In genomic region chr2:149375801-149376349, GRCh38 we compare ENCODE assay signal across 20 cellular contexts. TPM values are rescaled to one million over a fixed set of nuclear protein-coding genes. Genes with fewer than 3 reads are reported as not detected.
DNase-seq lines count a peak whose midpoint lies in the region; ATAC-seq and TF ChIP-seq lines count a peak whose summit lies in the region.
"Had no signal": no experiment of that assay in that cellular context is flagged by ENCODE, and none has a peak within 500 bp of the region (broad histone marks: within the 10 kb centered on the region; RNA-seq: fewer than 3 reads in every experiment).

No MANE protein-coding gene starts in this region.

- DNase-seq in ELR (ENCODE audit: low read depth) (peak; percentile 72), adipocyte (ENCODE audit: low read depth) (peak; percentile 62), fibroblast of peridontal ligament (ENCODE audit: extremely low read depth) (peak; percentile 69), pulmonary artery endothelial cell (ENCODE audit: low read depth, low spot score) (peak; percentile 43), sigmoid colon (no peak), Right ventricle myocardium superior (no peak)
- DNase-seq: activated CD8-positive, alpha-beta T cell treated with anti-CD3 and anti-CD28 coated beads, Interleukin-2, amount 10 ng/mL, durations not matched to agents 7 days and 5 days; dorsolateral prefrontal cortex; left ventricle myocardium inferior; naive thymus-derived CD4-positive, alpha-beta T cell; NCI-H2029 treated with DMSO at 0.1 percent for 48 hours; NCI-H748 treated with DMSO at 0.1 percent for 48 hours; stimulated activated naive B cell treated with anti-CD40 and anti-IgM and Interleukin-4, amounts not matched to agents 10 μg/mL and 1 μg/mL and 100 μg/mL, for 72 hours; transverse colon; WERI-Rb-1 had no signal

- no peaks in the 10 kb centered on the region for H3K4me1 ChIP-seq in adipocyte (ENCODE audit: control insufficient read depth, insufficient read depth, low read length)
- H3K4me1 ChIP-seq in sigmoid colon, result peaks cover 0 to 7% (median 0%) of the 10 kb centered on the region in 4 donors
- H3K4me1 ChIP-seq: HAP-1, left ventricle myocardium inferior, transverse colon had no signal

- no peak overlapping the region for H3K9ac ChIP-seq in adipocyte (ENCODE audit: low read length)

- TF ChIP-seq CTCF in sigmoid colon (IDR thresholded peaks at IDR 0.05), result no peak

- ATAC-seq in HG03025 (IDR thresholded peaks at IDR 0.05; ENCODE audit: low FRiP score, unreplicated experiment) (no peak), Right ventricle myocardium superior (ENCODE audit: poor library complexity) (no peak), HG02884 (IDR thresholded peaks at IDR 0.05; ENCODE audit: unreplicated experiment) (no peak)
- ATAC-seq: activated CD8-positive, alpha-beta T cell treated with anti-CD3 and anti-CD28 coated beads, Interleukin-2, amount 10 ng/mL, durations not matched to agents 7 days and 5 days; naive thymus-derived CD4-positive, alpha-beta T cell; Panc1; stimulated activated naive B cell treated with anti-CD40 and anti-IgM and Interleukin-4, amounts not matched to agents 10 μg/mL and 1 μg/mL and 100 μg/mL, for 72 hours had no signal

- no peak for TF ChIP-seq EP300 in sigmoid colon (IDR thresholded peaks at IDR 0.05)

- H3K9me3 ChIP-seq in adipocyte (ENCODE audit: control insufficient read depth, low read length) (no peaks in the 10 kb centered on the region), sigmoid colon (no peaks in the 10 kb centered on the region)
- H3K9me3 ChIP-seq: HAP-1, left ventricle myocardium inferior, transverse colon had no signal

- intact Hi-C loops in sigmoid colon (cut with DNase I), result loop anchor here (5.0 kb wide), 1 partner anchor 36 kb away; no protein-coding TSS in a partner anchor
- intact Hi-C loops in Right ventricle myocardium superior (cut with DNase I), result no loop called here

- TF ChIP-seq POLR2A in sigmoid colon (IDR thresholded peaks at IDR 0.05), result no peak

- H3K27me3 ChIP-seq in adipocyte (replicated peaks; ENCODE audit: control insufficient read depth, insufficient read depth, low read length), result no peaks in the 10 kb centered on the region
- H3K27me3 ChIP-seq in sigmoid colon, result no peaks in the 10 kb centered on the region
- H3K27me3 ChIP-seq: transverse colon had no signal

- 79 to 87% methylated on average over 8 of the region's 8 CpGs for WGBS in sigmoid colon, 2 donors

- no peaks in the 10 kb centered on the region for H3K36me3 ChIP-seq in adipocyte (ENCODE audit: control insufficient read depth, insufficient read depth, low read length, severe bottlenecking)
- no peaks in the 10 kb centered on the region for H3K36me3 ChIP-seq in sigmoid colon
- H3K36me3 ChIP-seq: HAP-1, left ventricle myocardium inferior, transverse colon, WERI-Rb-1 had no signal

- no peak overlapping the region for H3K4me3 ChIP-seq in adipocyte (ENCODE audit: low read length)
- no peak overlapping the region for H3K4me3 ChIP-seq in sigmoid colon
- H3K4me3 ChIP-seq: HAP-1, left ventricle myocardium inferior, transverse colon had no signal

- H3K27ac ChIP-seq in sigmoid colon, result no peak overlapping the region
- H3K27ac ChIP-seq: left ventricle myocardium inferior, transverse colon, WERI-Rb-1 had no signal

RNA-seq across cellular contexts. Expression of gene LYPD6, which starts 45.5 kb away (rescaled TPM):
- total RNA-seq in pulmonary artery endothelial cell (1.3 and 1.8 TPM in 2 replicates), sigmoid colon (1 to 10 TPM; 1.1 to 2.0 (median 1.4) TPM), Right ventricle myocardium superior (0.13 TPM)
- polyA plus RNA-seq in sigmoid colon, result 1 to 10 TPM; 1.0 to 1.8 (median 1.2) TPM
- total RNA-seq: activated CD8-positive, alpha-beta T cell treated with anti-CD3 and anti-CD28 coated beads, Interleukin-2, amount 10 ng/mL, durations not matched to agents 7 days and 5 days; activated T-helper 2 cell treated with anti-CD3 and anti-CD28 coated beads, Interferon-gamma antibody, Interleukin-2, Interleukin-4, amounts not matched to agents 10 μg/mL and 5 μg/mL and 100 μg/mL, durations not matched to agents 14 hours and 24 hours and 36 hours; naive thymus-derived CD4-positive, alpha-beta T cell had no signal
- polyA plus RNA-seq: naive thymus-derived CD4-positive, alpha-beta T cell had no signal

Comparison
In these comparisons a context has a peak if more than half of its experiments do, and no peak if none do; other contexts are left out.
1. DNase-seq: peak in ELR (single experiment), adipocyte (single experiment), fibroblast of peridontal ligament (single experiment) and pulmonary artery endothelial cell (single experiment); none in sigmoid colon (single experiment) and Right ventricle myocardium superior (single experiment).